Comparison of ENCODE assay signal across 1 cellular context in genomic region chr10:124020871-124021823, GRCh38.
TF ChIP-seq lines count a peak whose summit lies in the region.

No MANE protein-coding gene starts in this region.

TF ChIP-seq in HepG2, 621 proteins besides CTCF, POLR2A, EP300 and RAD21 (continued from another document):
- TF ChIP-seq, protein P1, sequence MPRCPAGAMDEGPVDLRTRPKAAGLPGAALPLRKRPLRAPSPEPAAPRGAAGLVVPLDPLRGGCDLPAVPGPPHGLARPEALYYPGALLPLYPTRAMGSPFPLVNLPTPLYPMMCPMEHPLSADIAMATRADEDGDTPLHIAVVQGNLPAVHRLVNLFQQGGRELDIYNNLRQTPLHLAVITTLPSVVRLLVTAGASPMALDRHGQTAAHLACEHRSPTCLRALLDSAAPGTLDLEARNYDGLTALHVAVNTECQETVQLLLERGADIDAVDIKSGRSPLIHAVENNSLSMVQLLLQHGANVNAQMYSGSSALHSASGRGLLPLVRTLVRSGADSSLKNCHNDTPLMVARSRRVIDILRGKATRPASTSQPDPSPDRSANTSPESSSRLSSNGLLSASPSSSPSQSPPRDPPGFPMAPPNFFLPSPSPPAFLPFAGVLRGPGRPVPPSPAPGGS (CRISPR knock-in tag; IDR thresholded peaks at IDR 0.05): no peak
- TF ChIP-seq ZHX1 (CRISPR knock-in tag; IDR thresholded peaks at IDR 0.05; ENCODE audit: low read depth) (no peak), ZNF629 (CRISPR knock-in tag; conservative IDR thresholded peaks at IDR 0.05) (no peak), HDAC6 (IDR thresholded peaks at IDR 0.05; ENCODE audit: low read depth, low read length) (no peak), NR2F2 (IDR thresholded peaks at IDR 0.05; ENCODE audit: borderline replicate concordance, low read depth) (no peak), ZNF260 (CRISPR knock-in tag; IDR thresholded peaks at IDR 0.05; ENCODE audit: borderline replicate concordance, low read depth) (no peak), DPF2 (CRISPR knock-in tag; IDR thresholded peaks at IDR 0.05; ENCODE audit: borderline replicate concordance, low read depth) (no peak), STAT5B (CRISPR knock-in tag; IDR thresholded peaks at IDR 0.05) (no peak), POLR2AphosphoS2 (IDR thresholded peaks at IDR 0.05; ENCODE audit: low read depth, low read length) (no peak), ZNF616 (CRISPR knock-in tag; IDR thresholded peaks at IDR 0.05; ENCODE audit: low read depth) (no peak), MLLT10 (CRISPR knock-in tag; IDR thresholded peaks at IDR 0.05) (no peak), ZNF761 (CRISPR knock-in tag; conservative IDR thresholded peaks at IDR 0.05) (no peak), RORA (CRISPR knock-in tag; IDR thresholded peaks at IDR 0.05) (no peak), GFI1 (CRISPR knock-in tag; IDR thresholded peaks at IDR 0.05; ENCODE audit: borderline replicate concordance) (no peak)
- TF ChIP-seq, protein P2, sequence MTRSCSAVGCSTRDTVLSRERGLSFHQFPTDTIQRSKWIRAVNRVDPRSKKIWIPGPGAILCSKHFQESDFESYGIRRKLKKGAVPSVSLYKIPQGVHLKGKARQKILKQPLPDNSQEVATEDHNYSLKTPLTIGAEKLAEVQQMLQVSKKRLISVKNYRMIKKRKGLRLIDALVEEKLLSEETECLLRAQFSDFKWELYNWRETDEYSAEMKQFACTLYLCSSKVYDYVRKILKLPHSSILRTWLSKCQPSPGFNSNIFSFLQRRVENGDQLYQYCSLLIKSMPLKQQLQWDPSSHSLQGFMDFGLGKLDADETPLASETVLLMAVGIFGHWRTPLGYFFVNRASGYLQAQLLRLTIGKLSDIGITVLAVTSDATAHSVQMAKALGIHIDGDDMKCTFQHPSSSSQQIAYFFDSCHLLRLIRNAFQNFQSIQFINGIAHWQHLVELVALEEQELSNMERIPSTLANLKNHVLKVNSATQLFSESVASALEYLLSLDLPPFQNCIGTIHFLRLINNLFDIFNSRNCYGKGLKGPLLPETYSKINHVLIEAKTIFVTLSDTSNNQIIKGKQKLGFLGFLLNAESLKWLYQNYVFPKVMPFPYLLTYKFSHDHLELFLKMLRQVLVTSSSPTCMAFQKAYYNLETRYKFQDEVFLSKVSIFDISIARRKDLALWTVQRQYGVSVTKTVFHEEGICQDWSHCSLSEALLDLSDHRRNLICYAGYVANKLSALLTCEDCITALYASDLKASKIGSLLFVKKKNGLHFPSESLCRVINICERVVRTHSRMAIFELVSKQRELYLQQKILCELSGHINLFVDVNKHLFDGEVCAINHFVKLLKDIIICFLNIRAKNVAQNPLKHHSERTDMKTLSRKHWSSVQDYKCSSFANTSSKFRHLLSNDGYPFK (CRISPR knock-in tag; IDR thresholded peaks at IDR 0.05; ENCODE audit: borderline replicate concordance): no peak
